Comparison of ENCODE assay signal across 9 cellular contexts in genomic region chr15:94263341-94264273, GRCh38. TPM values are rescaled to one million over a fixed set of nuclear protein-coding genes. Genes with fewer than 3 reads are reported as not detected.
DNase-seq lines count a peak whose midpoint lies in the region; ATAC-seq and FAIRE-seq lines count a peak whose summit lies in the region.
"Had no signal": no experiment of that assay in that cellular context is flagged by ENCODE, and none has a peak within 500 bp of the region (broad histone marks: within the 10 kb centered on the region; RNA-seq: fewer than 3 reads in every experiment).

No MANE protein-coding gene starts in this region.

- peaks cover 51 to 85% (median 68%) of the 10 kb centered on the region in 3 donors for H3K4me1 Mint-ChIP-seq in naive B cell
- peaks cover 16% of the 10 kb centered on the region for H3K4me1 Mint-ChIP-seq in activated naive CD4-positive, alpha-beta T cell treated with anti-CD3 and anti-CD28 coated beads for 36 hours (ENCODE audit: low read depth)

- H3K36me3 Mint-ChIP-seq in naive B cell, result peaks cover 0 to 6% of the 10 kb centered on the region in 2 donors
- H3K36me3 Mint-ChIP-seq in activated naive CD4-positive, alpha-beta T cell treated with anti-CD3 and anti-CD28 coated beads for 36 hours (ENCODE audit: low read depth), result peaks cover 15% of the 10 kb centered on the region

- no peak overlapping the region for H3K4me3 ChIP-seq in GM23248

- no peaks in the 10 kb centered on the region for H3K36me3 ChIP-seq in GM23248 (ENCODE audit: low read depth)

- intact Hi-C loops in activated naive CD4-positive, alpha-beta T cell treated with anti-CD3 and anti-CD28 coated beads for 36 hours (cut with micrococcal nuclease), result no loop called here

- peak overlapping the region; percentile 59 for H3K27ac ChIP-seq in GM23248

- H3K4me3 Mint-ChIP-seq in naive B cell, result peak overlapping the region in 6 of 8 donors; percentile 31 to 63 (median 55)
- H3K4me3 Mint-ChIP-seq in activated naive CD4-positive, alpha-beta T cell treated with anti-CD3 and anti-CD28 coated beads for 36 hours, result no peak overlapping the region

- peaks cover 13% of the 10 kb centered on the region; the same call in 1 of the 2 replicates for H3K4me1 ChIP-seq in GM23248 (ENCODE audit: insufficient read depth)

- H3F3A ChIP-seq in GM23248 (ENCODE audit: insufficient read depth), result peaks cover 8% of the 10 kb centered on the region; the same call in 1 of the 2 replicates

- H3K9ac ChIP-seq in GM23248, result peak overlapping the region; percentile 47

- H3K9me2 ChIP-seq in GM23248 (ENCODE audit: insufficient read depth), result no peaks in the 10 kb centered on the region

- CTCF ChIA-PET in activated naive CD4-positive, alpha-beta T cell treated with anti-CD3 and anti-CD28 coated beads for 36 hours (lab: Charles Lee), result no interaction called here

- WGBS in GM23248 (ENCODE audit: low coverage in 1 of 2, low lambda C conversion rate in 2 of 2, missing lambda C conversion rate in 2 of 2), 2 experiments, result 7 to 8% methylated on average over 7 of the region's 7 CpGs

- no peak for FAIRE-seq in urothelium cell line (lab: Jason Lieb, UNC)
- FAIRE-seq: HepG2 had no signal

- H4K20me1 ChIP-seq in GM23248 (ENCODE audit: insufficient read depth), result no peaks in the 10 kb centered on the region

- H3K27ac Mint-ChIP-seq in naive B cell, result peak overlapping the region; percentile 26 to 94 (median 82)
- H3K27ac Mint-ChIP-seq in activated naive CD4-positive, alpha-beta T cell treated with anti-CD3 and anti-CD28 coated beads for 36 hours, result no peak overlapping the region

- ATAC-seq in GM18517 (IDR thresholded peaks at IDR 0.05; ENCODE audit: unreplicated experiment) (peak; percentile 85), naive B cell (ENCODE audit: low read depth in 2 of 2) (peak in 1 of 2 donors; percentile 17)
- ATAC-seq: HepG2 had no signal

- in situ Hi-C loops in GM23248 (cut with MboI), result no loop called here

- no peaks in the 10 kb centered on the region for H3K9me3 ChIP-seq in GM23248 (ENCODE audit: low read depth)

- H3K79me2 ChIP-seq in GM23248 (ENCODE audit: insufficient read depth), result no peaks in the 10 kb centered on the region

- H3K27me3 Mint-ChIP-seq in naive B cell, result no peaks in the 10 kb centered on the region
- H3K27me3 Mint-ChIP-seq in activated naive CD4-positive, alpha-beta T cell treated with anti-CD3 and anti-CD28 coated beads for 36 hours (ENCODE audit: low read depth), result no peaks in the 10 kb centered on the region

- 0 out of 2 replicates have a peak, but pooled peaks cover under 1% of the 10 kb centered on the region for H3K27me3 ChIP-seq in GM23248 (replicated peaks; ENCODE audit: insufficient read depth)

- H2AFZ ChIP-seq in GM23248, result peak overlapping the region; percentile 19

- H3K4me2 ChIP-seq in GM23248 (ENCODE audit: unreplicated experiment), result no peak overlapping the region

- DNase-seq in GM23248, result peak; percentile 77
- peak; percentile 45 for DNase-seq in NAMALWA (ENCODE audit: low spot score)
- DNase-seq in naive B cell, result no peak
- no peak for DNase-seq in NCI-H1105 treated with DMSO at 0.1 percent for 48 hours (lab: John Stamatoyannopoulos, UW)
- no peak for DNase-seq in urothelium cell line (ENCODE audit: low spot score)
- DNase-seq in HuH-7 (ENCODE audit: low spot score), result no peak
- DNase-seq in activated naive CD4-positive, alpha-beta T cell treated with anti-CD3 and anti-CD28 coated beads for 36 hours, result no peak

- H3K9me3 Mint-ChIP-seq in naive B cell, result peaks cover 0 to 2% (median 0%) of the 10 kb centered on the region in 7 donors
- no peaks in the 10 kb centered on the region for H3K9me3 Mint-ChIP-seq in activated naive CD4-positive, alpha-beta T cell treated with anti-CD3 and anti-CD28 coated beads for 36 hours

RNA-seq across cellular contexts. Expression of gene MCTP2, which starts 32.2 kb away (rescaled TPM):
- 0.97 and 1.8 TPM in 2 replicates for total RNA-seq in GM23248 (2014; rRNA removed; shearing (Covaris generic))
- 0.67 and 0.70 TPM in 2 replicates for polyA plus RNA-seq in GM23248 (2016; fragmentation: Nextera tagmentation; extraction: Ambion mirVana)
- polyA plus RNA-seq in naive B cell (ENCODE audit: low read depth in 6 of 6), result 10 to 100 TPM; 12.7 to 30.5 (median 17.5) TPM
- 10 to 100 TPM; 33.7 to 35.1 TPM for total RNA-seq in activated naive CD4-positive, alpha-beta T cell treated with anti-CD3 and anti-CD28 coated beads for 36 hours

Comparison
In these comparisons a context has a peak if more than half of its experiments do, and no peak if none do; other contexts are left out.
1. DNase-seq: peak in GM23248 (single experiment) and NAMALWA (single experiment); none in naive B cell (single experiment), NCI-H1105 treated with DMSO at 0.1 percent for 48 hours (single experiment), urothelium cell line (single experiment), HuH-7 (single experiment) and activated naive CD4-positive, alpha-beta T cell treated with anti-CD3 and anti-CD28 coated beads for 36 hours (single experiment).
2. RNA of gene MCTP2, which starts 32.2 kb away (total RNA-seq): 33.7 to 35.1 TPM in activated naive CD4-positive, alpha-beta T cell treated with anti-CD3 and anti-CD28 coated beads for 36 hours; 0.97 to 1.8 TPM in GM23248; every median in the first group is over 10 times any median in the second.